Comparison of ENCODE assay signal across 27 cellular contexts in genomic region chr20:4763776-4764525, GRCh38. TPM values are rescaled to one million over a fixed set of nuclear protein-coding genes. Genes with fewer than 3 reads are reported as not detected.
DNase-seq lines count a peak whose midpoint lies in the region; ATAC-seq, FAIRE-seq and TF ChIP-seq lines count a peak whose summit lies in the region.
"Had no signal": no experiment of that assay in that cellular context is flagged by ENCODE, and none has a peak within 500 bp of the region (broad histone marks: within the 10 kb centered on the region; RNA-seq: fewer than 3 reads in every experiment).

No MANE protein-coding gene starts in this region.

- TF ChIP-seq POLR2A in thyroid gland (IDR thresholded peaks at IDR 0.05) = no peak

- H3K27me3 ChIP-seq in bronchial epithelial cell (ENCODE audit: control insufficient read depth, insufficient read depth, low read length) (peaks cover 1% of the 10 kb centered on the region), neutrophil (no peaks in the 10 kb centered on the region), thyroid gland (no peaks in the 10 kb centered on the region)
- H3K27me3 ChIP-seq: suprapubic skin had no signal

- TF ChIP-seq CTCF in bronchial epithelial cell (IDR thresholded peaks at IDR 0.05; ENCODE audit: insufficient read depth, low read length, severe bottlenecking) (no peak), neutrophil (IDR thresholded peaks at IDR 0.05) (no peak), thyroid gland (IDR thresholded peaks at IDR 0.05) (no peak)

- H3K9me3 ChIP-seq in neutrophil (no peaks in the 10 kb centered on the region), thyroid gland (no peaks in the 10 kb centered on the region)
- H3K9me3 ChIP-seq: heart right ventricle, suprapubic skin had no signal

- H3K27ac ChIP-seq in neutrophil (peak overlapping the region; percentile 52), thyroid gland (no peak overlapping the region)
- H3K27ac ChIP-seq: epithelial cell of prostate, suprapubic skin had no signal

- no peak for ATAC-seq in GM19351 (IDR thresholded peaks at IDR 0.05; ENCODE audit: unreplicated experiment)
- ATAC-seq: heart right ventricle; K562; left colon; naive thymus-derived CD4-positive, alpha-beta T cell; stimulated activated effector memory CD8-positive, alpha-beta T cell treated with anti-CD3 and anti-CD28 coated beads, Interleukin-12 subunit alpha, Interleukin-12 subunit beta, amount 100 ng/mL, for 72 hours had no signal

- FAIRE-seq in bronchial epithelial cell (lab: Jason Lieb, UNC) = peak; percentile 52
- FAIRE-seq: K562, small intestine, urothelium cell line had no signal

- 68 to 83% methylated on average over 3 of the region's 3 CpGs for WGBS in thyroid gland, 2 donors

- intact Hi-C loops in thyroid gland (cut with DNase I) = no loop called here

- H3K4me3 ChIP-seq in bronchial epithelial cell (ENCODE audit: low read depth, low read length) = no peak overlapping the region
- H3K4me3 ChIP-seq in neutrophil (ENCODE audit: low read depth in 1 of 2, low read length in 1 of 2) = no peak overlapping the region
- no peak overlapping the region for H3K4me3 ChIP-seq in thyroid gland (replicated peaks in 1 of 3)
- H3K4me3 ChIP-seq: heart right ventricle, K562, suprapubic skin had no signal

- H3K36me3 ChIP-seq in bronchial epithelial cell (ENCODE audit: control insufficient read depth, insufficient read depth, low read length) (no peaks in the 10 kb centered on the region), neutrophil (no peaks in the 10 kb centered on the region), thyroid gland (no peaks in the 10 kb centered on the region)
- H3K36me3 ChIP-seq: heart right ventricle, suprapubic skin had no signal

- peaks cover 50 to 58% of the 10 kb centered on the region in 2 experiments for H3K4me1 ChIP-seq in neutrophil (ENCODE audit: control insufficient read depth in 1 of 2, insufficient read depth in 1 of 2, low read depth in 1 of 2, low read length in 1 of 2)
- H3K4me1 ChIP-seq in thyroid gland = no peaks in the 10 kb centered on the region

- DNase-seq in CD1c-positive myeloid dendritic cell (ENCODE audit: extremely low spot score) (peak; percentile 70), MV-4-11 (lab: John Stamatoyannopoulos, UW) (peak; percentile 72), bronchial epithelial cell (ENCODE audit: low read depth) (peak; percentile 59), thyroid gland (no peak), NCI-H226 (no peak)
- DNase-seq: activated CD4-positive, alpha-beta T cell treated with anti-CD3 and anti-CD28 coated beads for 1 hour; activated gamma-delta T cell; CD4-positive, CD25-positive, alpha-beta regulatory T cell; heart right ventricle; left colon; MM.1S; naive thymus-derived CD4-positive, alpha-beta T cell; NCI-H187 treated with DMSO at 0.1 percent for 48 hours; NCI-H748 treated with DMSO at 0.1 percent for 48 hours; occipital lobe; retina; Right ventricle myocardium superior; small intestine had no signal

RNA-seq across cellular contexts. Expression of gene PRND, which starts 42.2 kb away (rescaled TPM):
- total RNA-seq in bronchial epithelial cell (not detected in 2 replicates), thyroid gland (1 to 10 TPM in 1 of 4 donors, under 1 TPM in 1, not detected in 2; 0.89 to 2.0 TPM)
- total RNA-seq: CD4-positive, CD25-positive, alpha-beta regulatory T cell; fibroblast of villous mesenchyme; HT-29; K562; Right ventricle myocardium superior; suprapubic skin had no signal

RNA-seq across cellular contexts. Expression of gene RASSF2, which starts 59.5 kb away (rescaled TPM):
- total RNA-seq in bronchial epithelial cell (under 0.01 and 0.26 TPM in 2 replicates), thyroid gland (10 to 100 TPM in 1 of 4 donors, 1 to 10 TPM in 3; 5.7 to 13.2 (median 8.8) TPM)
- total RNA-seq: HT-29 had no signal

Comparison
In these comparisons a context has a peak if more than half of its experiments do, and no peak if none do; other contexts are left out.
1. DNase-seq: peak in CD1c-positive myeloid dendritic cell (single experiment), MV-4-11 (single experiment) and bronchial epithelial cell (single experiment); none in thyroid gland (0 of 2) and NCI-H226 (single experiment).